In the genomic region with DNA sequence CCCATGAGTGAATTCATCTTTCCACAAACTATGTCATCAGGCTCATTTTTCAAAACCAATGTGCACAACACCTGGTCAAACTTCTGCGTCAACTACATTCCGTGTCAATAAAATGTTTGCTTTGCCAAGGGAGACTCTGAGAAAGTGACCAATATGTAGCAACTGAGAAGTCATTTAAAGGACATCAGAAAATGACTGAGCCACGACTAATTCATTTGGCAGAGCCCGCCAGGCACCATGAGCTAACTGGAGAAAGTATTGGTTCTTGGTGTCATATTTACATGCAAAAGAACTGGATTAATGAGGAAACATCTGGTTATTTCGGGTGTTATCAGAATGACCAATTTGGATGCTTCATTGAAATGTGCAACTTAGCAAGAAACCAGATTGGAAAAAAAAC, we compare ENCODE assay signal across 1 cellular context.
TF ChIP-seq lines count a peak whose summit lies in the region.

No MANE protein-coding gene starts in this region.

TF ChIP-seq in WTC11, 78 proteins besides CTCF, POLR2A, EP300 and RAD21 (continued from another document):
- TF ChIP-seq, protein P1, sequence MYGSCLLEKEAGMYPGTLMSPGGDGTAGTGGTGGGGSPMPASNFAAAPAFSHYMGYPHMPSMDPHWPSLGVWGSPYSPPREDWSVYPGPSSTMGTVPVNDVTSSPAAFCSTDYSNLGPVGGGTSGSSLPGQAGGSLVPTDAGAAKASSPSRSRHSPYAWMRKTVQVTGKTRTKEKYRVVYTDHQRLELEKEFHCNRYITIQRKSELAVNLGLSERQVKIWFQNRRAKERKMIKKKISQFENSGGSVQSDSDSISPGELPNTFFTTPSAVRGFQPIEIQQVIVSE (CRISPR knock-in tag; IDR thresholded peaks at IDR 0.05; ENCODE audit: borderline replicate concordance): no peak
- TF ChIP-seq, protein P2, sequence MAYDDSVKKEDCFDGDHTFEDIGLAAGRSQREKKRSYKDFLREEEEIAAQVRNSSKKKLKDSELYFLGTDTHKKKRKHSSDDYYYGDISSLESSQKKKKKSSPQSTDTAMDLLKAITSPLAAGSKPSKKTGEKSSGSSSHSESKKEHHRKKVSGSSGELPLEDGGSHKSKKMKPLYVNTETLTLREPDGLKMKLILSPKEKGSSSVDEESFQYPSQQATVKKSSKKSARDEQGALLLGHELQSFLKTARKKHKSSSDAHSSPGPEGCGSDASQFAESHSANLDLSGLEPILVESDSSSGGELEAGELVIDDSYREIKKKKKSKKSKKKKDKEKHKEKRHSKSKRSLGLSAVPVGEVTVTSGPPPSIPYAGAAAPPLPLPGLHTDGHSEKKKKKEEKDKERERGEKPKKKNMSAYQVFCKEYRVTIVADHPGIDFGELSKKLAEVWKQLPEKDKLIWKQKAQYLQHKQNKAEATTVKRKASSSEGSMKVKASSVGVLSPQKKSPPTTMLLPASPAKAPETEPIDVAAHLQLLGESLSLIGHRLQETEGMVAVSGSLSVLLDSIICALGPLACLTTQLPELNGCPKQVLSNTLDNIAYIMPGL (CRISPR knock-in tag; IDR thresholded peaks at IDR 0.05): no peak
- TF ChIP-seq, protein P3, sequence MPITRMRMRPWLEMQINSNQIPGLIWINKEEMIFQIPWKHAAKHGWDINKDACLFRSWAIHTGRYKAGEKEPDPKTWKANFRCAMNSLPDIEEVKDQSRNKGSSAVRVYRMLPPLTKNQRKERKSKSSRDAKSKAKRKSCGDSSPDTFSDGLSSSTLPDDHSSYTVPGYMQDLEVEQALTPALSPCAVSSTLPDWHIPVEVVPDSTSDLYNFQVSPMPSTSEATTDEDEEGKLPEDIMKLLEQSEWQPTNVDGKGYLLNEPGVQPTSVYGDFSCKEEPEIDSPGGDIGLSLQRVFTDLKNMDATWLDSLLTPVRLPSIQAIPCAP (CRISPR knock-in tag; IDR thresholded peaks at IDR 0.05): no peak
